ENCODE assay signal across 9 cellular contexts in genomic region chr5:145825751-145826180, GRCh38. TPM values are rescaled to one million over a fixed set of nuclear protein-coding genes. Genes with fewer than 3 reads are reported as not detected.
DNase-seq lines count a peak whose midpoint lies in the region; ATAC-seq and TF ChIP-seq lines count a peak whose summit lies in the region.
"Had no signal": no experiment of that assay in that cellular context is flagged by ENCODE, and none has a peak within 500 bp of the region (broad histone marks: within the 10 kb centered on the region; RNA-seq: fewer than 3 reads in every experiment).

No MANE protein-coding gene starts in this region.

- H3K27ac ChIP-seq in KMS-11 (no peak overlapping the region), RWPE1 (no peak overlapping the region), fibroblast of lung (ENCODE audit: insufficient read depth, low read length) (no peak overlapping the region)
- no peak overlapping the region for H3K27ac ChIP-seq in effector memory CD4-positive, alpha-beta T cell (ENCODE audit: insufficient read depth, low read length, poor library complexity, severe bottlenecking)
- H3K27ac ChIP-seq: skin epidermis had no signal

- H4K20me1 ChIP-seq in KMS-11 (ENCODE audit: insufficient read depth): no peaks in the 10 kb centered on the region
- H4K20me1 ChIP-seq in fibroblast of lung (ENCODE audit: control insufficient read depth, extremely low read depth, insufficient read depth, low read length): no peaks in the 10 kb centered on the region

- no peak overlapping the region for H3K9ac ChIP-seq in KMS-11
- no peak overlapping the region for H3K9ac ChIP-seq in fibroblast of lung (ENCODE audit: insufficient read depth, low read length)

- H3K9me3 ChIP-seq in fibroblast of lung (ENCODE audit: control insufficient read depth, insufficient read depth, low read depth, low read length): no peaks in the 10 kb centered on the region
- H3K9me3 ChIP-seq in effector memory CD4-positive, alpha-beta T cell (ENCODE audit: control insufficient read depth, low read length): no peaks in the 10 kb centered on the region

- TF ChIP-seq CTCF in GM20000 (IDR thresholded peaks at IDR 0.05; ENCODE audit: extremely low read depth, missing control alignments) (peak; percentile 52), KMS-11 (conservative IDR thresholded peaks at IDR 0.05; ENCODE audit: low read depth, low read length) (peak; percentile 85), RWPE1 (conservative IDR thresholded peaks at IDR 0.05; ENCODE audit: low read depth) (peak; percentile 88), fibroblast of lung (conservative IDR thresholded peaks at IDR 0.05 in 1 of 2, IDR thresholded peaks at IDR 0.05 in 1 of 2; ENCODE audit: low read depth in 1 of 2, low read length in 2 of 2) (peak; percentile 79 to 84)

- no peaks in the 10 kb centered on the region for H3K27me3 ChIP-seq in KMS-11 (ENCODE audit: insufficient read depth, low read depth)
- no peaks in the 10 kb centered on the region for H3K27me3 ChIP-seq in fibroblast of lung (ENCODE audit: control insufficient read depth, insufficient read depth, low read length)
- H3K27me3 ChIP-seq in effector memory CD4-positive, alpha-beta T cell (replicated peaks; ENCODE audit: control insufficient read depth, insufficient read depth, low read length, poor library complexity, severe bottlenecking): no peaks in the 10 kb centered on the region

- POLR2A ChIA-PET in RWPE1 (lab: Yijun Ruan, JAX; ENCODE audit: low non-redundant PET): no interaction called here

- peak; percentile 25 for DNase-seq in DMS 273 treated with DMSO at 0.1 percent for 48 hours (lab: John Stamatoyannopoulos, UW)
- peak; percentile 44 for DNase-seq in GM20000 (ENCODE audit: low spot score)
- peak; percentile 70 for DNase-seq in RWPE1 (ENCODE audit: low spot score)
- peak; percentile 56 to 78 for DNase-seq in fibroblast of lung (ENCODE audit: low read depth in 2 of 2)
- peak; percentile 65 for DNase-seq in renal cortical epithelial cell (ENCODE audit: low read depth)
- DNase-seq in effector memory CD4-positive, alpha-beta T cell: no peak

- CTCF ChIA-PET in RWPE1 (lab: Yijun Ruan, JAX): interaction anchor here (0.6 to 2.2 kb wide), 22 partner anchors 9 to 1622 kb away, joined by 3 to 11 read pairs (median 4); partner anchors contain the start of gene PRELID2

- H3K79me2 ChIP-seq in KMS-11 (ENCODE audit: insufficient read depth, low read depth) (no peaks in the 10 kb centered on the region), fibroblast of lung (ENCODE audit: control insufficient read depth, insufficient read depth, low read length) (no peaks in the 10 kb centered on the region)

- no peak for ATAC-seq in HG03457 (IDR thresholded peaks at IDR 0.05; ENCODE audit: unreplicated experiment)

- no peak overlapping the region for H3K4me3 ChIP-seq in KMS-11 (IDR thresholded peaks at IDR 0.05; ENCODE audit: insufficient read depth, low read depth, low read length)
- no peak overlapping the region for H3K4me3 ChIP-seq in fibroblast of lung (replicated peaks in 1 of 4; ENCODE audit: control extremely low read depth in 1 of 4, insufficient read depth in 1 of 4, low read depth in 3 of 4, low read length in 4 of 4)
- H3K4me3 ChIP-seq in effector memory CD4-positive, alpha-beta T cell (ENCODE audit: insufficient read depth, low read depth, low read length, poor library complexity, severe bottlenecking): no peak overlapping the region
- H3K4me3 ChIP-seq: skin epidermis had no signal

- H2AFZ ChIP-seq in KMS-11 (ENCODE audit: low read depth) (no peak overlapping the region), fibroblast of lung (ENCODE audit: low read length) (no peak overlapping the region)

- H3K4me2 ChIP-seq in KMS-11 (no peak overlapping the region), fibroblast of lung (ENCODE audit: extremely low read depth, insufficient read depth, low read length) (no peak overlapping the region)

- H3K36me3 ChIP-seq in KMS-11 (ENCODE audit: insufficient read depth) (no peaks in the 10 kb centered on the region), fibroblast of lung (ENCODE audit: control insufficient read depth, insufficient read depth, low read length) (no peaks in the 10 kb centered on the region)
- H3K36me3 ChIP-seq in effector memory CD4-positive, alpha-beta T cell (ENCODE audit: control insufficient read depth, insufficient read depth, low read length): no peaks in the 10 kb centered on the region

- H3K4me1 ChIP-seq in KMS-11 (ENCODE audit: low read depth, poor library complexity, severe bottlenecking): peaks cover 3% of the 10 kb centered on the region
- H3K4me1 ChIP-seq in fibroblast of lung (ENCODE audit: control insufficient read depth, extremely low read depth, insufficient read depth, low read length): no peaks in the 10 kb centered on the region
- H3K4me1 ChIP-seq in effector memory CD4-positive, alpha-beta T cell (ENCODE audit: control insufficient read depth, insufficient read depth, low read length, poor library complexity, severe bottlenecking): no peaks in the 10 kb centered on the region

RNA-seq across cellular contexts. Expression of gene PRELID2, which starts 9.4 kb away (rescaled TPM):
- total RNA-seq in fibroblast of lung (26.5 and 27.9 TPM in 2 replicates), renal cortical epithelial cell (24.8 and 43.1 TPM in 2 replicates)
- polyA plus RNA-seq in fibroblast of lung: 6.1 and 6.7 TPM in 2 replicates
- polyA plus RNA-seq in fibroblast of lung (2012): 5.2 and 5.4 TPM in 2 replicates
- polyA minus RNA-seq in fibroblast of lung (ENCODE audit: low replicate concordance): 3.0 and 4.0 TPM in 2 replicates

RNA-seq across cellular contexts. Expression of gene GRXCR2, which starts 47.0 kb away (rescaled TPM):
- total RNA-seq in fibroblast of lung: not detected in 2 replicates
- not detected in 2 replicates for polyA plus RNA-seq in fibroblast of lung
- not detected in 2 replicates for polyA plus RNA-seq in fibroblast of lung (2012)
- not detected in 2 replicates for polyA minus RNA-seq in fibroblast of lung (ENCODE audit: low replicate concordance)
- not detected in 2 replicates for total RNA-seq in renal cortical epithelial cell

Comparison
In these comparisons a context has a peak if more than half of its experiments do, and no peak if none do; other contexts are left out.
1. DNase-seq: peak in DMS 273 treated with DMSO at 0.1 percent for 48 hours (single experiment), GM20000 (single experiment), RWPE1 (single experiment), fibroblast of lung (2 of 2) and renal cortical epithelial cell (single experiment); none in effector memory CD4-positive, alpha-beta T cell (0 of 3).
2. Peak in every context shown above with its lines, with median percentiles within 50 percentile points of each other: CTCF ChIP-seq.